Comparison of ENCODE assay signal across 17 cellular contexts in genomic region chr9:105047652-105048031, GRCh38.
"Had no signal": no experiment of that assay in that cellular context is flagged by ENCODE, and none has a peak within 500 bp of the region (broad histone marks: within the 10 kb centered on the region; RNA-seq: fewer than 3 reads in every experiment).

No MANE protein-coding gene starts in this region.

- H3K4me3 ChIP-seq: body of pancreas, heart right ventricle, left lung, stomach, thoracic aorta, upper lobe of right lung had no signal

- ATAC-seq: activated T-cell treated with anti-CD3 and anti-CD28 coated beads, Interleukin-2, amount 50 U/mL, for 72 hours; left lung; natural killer cell; right cardiac atrium; upper lobe of right lung had no signal

- H3K9me3 ChIP-seq: body of pancreas, heart right ventricle, left lung, stomach, thoracic aorta, upper lobe of right lung had no signal

- H3K36me3 ChIP-seq: heart right ventricle, left lung, stomach, thoracic aorta, upper lobe of right lung had no signal

- H3K27ac ChIP-seq: body of pancreas, heart right ventricle, left lung, thoracic aorta, upper lobe of right lung had no signal

- H3K27me3 ChIP-seq: body of pancreas, heart right ventricle, left lung, stomach, upper lobe of right lung had no signal

- H3K4me1 ChIP-seq: upper lobe of right lung had no signal

- DNase-seq: activated CD4-positive, alpha-beta T cell treated with anti-CD3 and anti-CD28 coated beads, Interleukin-2, amount 10 ng/mL, durations not matched to agents 7 days and 5 days; activated CD8-positive, alpha-beta memory T cell treated with anti-CD3 and anti-CD28 coated beads, Interleukin-2, amount 50 U/mL, for 48 hours; activated gamma-delta T cell treated with Interleukin-2 at 50 U/mL for 16 hours; activated T-cell treated with anti-CD3 and anti-CD28 coated beads, Interleukin-2, amount 50 U/mL, for 72 hours; amygdala; cortex of kidney; effector CD8-positive, alpha-beta T cell; heart right ventricle; islet precursor cell; left lung; natural killer cell; nucleus accumbens; right cardiac atrium; stomach; upper lobe of right lung had no signal
